In the genomic region with DNA sequence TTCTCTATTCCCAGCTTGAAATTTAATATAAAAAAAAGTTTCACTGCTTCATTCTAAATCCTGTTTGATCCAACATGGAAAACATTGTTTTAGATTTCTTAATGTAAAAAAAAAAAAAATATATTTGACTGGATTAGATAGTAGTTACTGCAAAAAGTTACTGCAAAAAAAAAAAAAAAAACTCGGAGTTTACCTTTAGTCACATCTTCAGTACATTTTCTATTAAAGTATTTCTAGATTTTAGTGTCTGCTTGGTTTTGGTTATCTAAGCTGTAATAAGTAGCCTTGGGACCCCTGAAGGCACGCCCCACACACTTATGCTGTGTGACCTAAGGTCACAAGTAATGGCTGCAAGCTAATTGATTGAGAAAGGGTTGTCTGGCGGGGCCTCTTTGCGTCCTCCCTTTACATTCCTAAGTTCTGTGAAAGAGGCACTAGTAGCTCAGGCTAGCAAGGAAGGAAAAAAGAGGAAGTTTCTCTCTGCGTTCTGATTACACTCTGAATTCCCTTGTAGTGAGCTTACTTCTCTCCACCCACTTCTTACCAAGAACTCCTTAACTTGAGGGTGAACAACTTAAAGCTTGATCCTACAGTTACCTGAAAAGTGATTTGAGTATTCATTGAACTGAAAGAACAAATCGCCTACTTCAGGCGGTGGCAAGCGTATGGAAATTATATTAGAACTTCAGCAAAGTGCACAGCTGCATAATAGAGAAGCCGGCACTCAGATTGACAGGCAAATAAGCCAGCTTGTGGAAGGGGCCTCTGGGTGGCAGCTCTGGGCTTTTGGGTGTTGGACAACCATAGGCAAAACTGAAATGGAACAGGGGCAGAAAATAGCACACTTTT, we compare ENCODE assay signal across 8 cellular contexts.
DNase-seq lines count a peak whose midpoint lies in the region; ATAC-seq and TF ChIP-seq lines count a peak whose summit lies in the region.

No MANE protein-coding gene starts in this region.

- H3K27me3 Mint-ChIP-seq in Caco-2 (ENCODE audit: insufficient read depth, unreplicated experiment) = no peaks in the 10 kb centered on the region
- peaks cover 6% of the 10 kb centered on the region for H3K27me3 Mint-ChIP-seq in stimulated activated naive CD8-positive, alpha-beta T cell treated with anti-CD3 and anti-CD28 coated beads, Interleukin-15, amount 100 ng/mL, for 72 hours

- DNase-seq in Caco-2 (peak; percentile 57), NCI-H526 (lab: John Stamatoyannopoulos, UW) (peak; percentile 88 to 93), choroid plexus epithelial cell (ENCODE audit: low read depth) (peak; percentile 93), kidney tubule cell (ENCODE audit: low spot score) (peak; percentile 76), spleen (no peak), NCI-H1092 (lab: John Stamatoyannopoulos, UW) (no peak)
- DNase-seq in stimulated activated naive CD8-positive, alpha-beta T cell treated with anti-CD3 and anti-CD28 coated beads, Interleukin-15, amount 100 ng/mL, for 72 hours = peak in 1 of 2 donors; percentile 8

- WGBS in spleen, 5 donors = 8 to 19% (median 15%) methylated on average over 9 of the region's 9 CpGs

- POLR2A ChIA-PET in Caco-2 (lab: Charles Lee) = interaction anchor here (0.6 kb wide), 1 partner anchor 45 kb away, joined by 10 read pairs; no protein-coding TSS in a partner anchor

- H3K4me1 Mint-ChIP-seq in Caco-2 (ENCODE audit: low read depth, unreplicated experiment) = no peaks in the 10 kb centered on the region
- H3K4me1 Mint-ChIP-seq in stimulated activated naive CD8-positive, alpha-beta T cell treated with anti-CD3 and anti-CD28 coated beads, Interleukin-15, amount 100 ng/mL, for 72 hours = no peaks in the 10 kb centered on the region

- BruUV-seq in Caco-2 (replicated peaks; lab: Mats Ljungman, UMichigan) = no TSS peak

- intact Hi-C loops in Caco-2 (cut with micrococcal nuclease; ENCODE audit: unreplicated experiment) (loop anchor here (1.0 to 10.0 kb wide), 3 partner anchors 14 to 136 kb away; no protein-coding TSS in a partner anchor), spleen (cut with DNase I; ENCODE audit: low total_unique reads) (no loop called here)

- H3K36me3 ChIP-seq in Caco-2 (ENCODE audit: control insufficient read depth, insufficient read depth, low read length) (no peaks in the 10 kb centered on the region), spleen (no peaks in the 10 kb centered on the region)

- no peak for TF ChIP-seq POLR2A in spleen (IDR thresholded peaks at IDR 0.05)

- no peaks in the 10 kb centered on the region for H3K9me3 ChIP-seq in Caco-2
- peaks cover 0 to 7% (median 0%) of the 10 kb centered on the region in 8 donors for H3K9me3 ChIP-seq in spleen

- CTCF ChIA-PET in Caco-2 (lab: Charles Lee) = interaction anchor here (0.8 kb wide), 1 partner anchor 136 kb away, joined by 5 read pairs; no protein-coding TSS in a partner anchor

- no peaks in the 10 kb centered on the region for H3K36me3 Mint-ChIP-seq in Caco-2 (ENCODE audit: insufficient read depth, unreplicated experiment)

- H3K4me1 ChIP-seq in Caco-2 (peaks cover 4% of the 10 kb centered on the region; the same call in 1 of the 2 replicates), spleen (peaks cover 0 to 31% (median 7%) of the 10 kb centered on the region in 6 donors)

- no peak overlapping the region for H3K27ac Mint-ChIP-seq in Caco-2 (ENCODE audit: unreplicated experiment)
- H3K27ac Mint-ChIP-seq in stimulated activated naive CD8-positive, alpha-beta T cell treated with anti-CD3 and anti-CD28 coated beads, Interleukin-15, amount 100 ng/mL, for 72 hours = no peak overlapping the region

- H3K4me3 ChIP-seq in Caco-2 (ENCODE audit: low read depth, low read length) (no peak overlapping the region), choroid plexus epithelial cell (ENCODE audit: low read depth, low read length) (peak overlapping the region; percentile 56), spleen (peak overlapping the region in 1 of 8 donors; percentile 5)

- H3K4me3 Mint-ChIP-seq in Caco-2 (ENCODE audit: unreplicated experiment) = peak overlapping the region; percentile 64
- peak overlapping the region in 1 of 2 donors; percentile 19 for H3K4me3 Mint-ChIP-seq in stimulated activated naive CD8-positive, alpha-beta T cell treated with anti-CD3 and anti-CD28 coated beads, Interleukin-15, amount 100 ng/mL, for 72 hours

- no peak overlapping the region for H3K27ac ChIP-seq in spleen

- peak; percentile 69 for ATAC-seq in GM21786 (IDR thresholded peaks at IDR 0.05; ENCODE audit: unreplicated experiment)
- ATAC-seq in stimulated activated naive CD8-positive, alpha-beta T cell treated with anti-CD3 and anti-CD28 coated beads, Interleukin-15, amount 100 ng/mL, for 72 hours = peak; percentile 48

- no peaks in the 10 kb centered on the region for H3K27me3 ChIP-seq in Caco-2 (replicated peaks; ENCODE audit: control insufficient read depth, insufficient read depth, low read length)
- H3K27me3 ChIP-seq in spleen (replicated peaks in 1 of 7) = no peaks in the 10 kb centered on the region

- TF ChIP-seq CTCF in Caco-2 (IDR thresholded peaks at IDR 0.05; ENCODE audit: insufficient read depth in 1 of 2, low read depth in 1 of 2, low read length in 1 of 2, severe bottlenecking in 1 of 2, unreplicated experiment in 1 of 2) = peak in 1 of 2 experiments; percentile 33
- TF ChIP-seq CTCF in choroid plexus epithelial cell (conservative IDR thresholded peaks at IDR 0.05; ENCODE audit: low read depth, low read length) = peak; percentile 64
- no peak for TF ChIP-seq CTCF in spleen (IDR thresholded peaks at IDR 0.05 in 8 of 11, conservative IDR thresholded peaks at IDR 0.05 in 3 of 11)

- H3K9me3 Mint-ChIP-seq in Caco-2 (ENCODE audit: unreplicated experiment) = peaks cover 11% of the 10 kb centered on the region
- H3K9me3 Mint-ChIP-seq in stimulated activated naive CD8-positive, alpha-beta T cell treated with anti-CD3 and anti-CD28 coated beads, Interleukin-15, amount 100 ng/mL, for 72 hours = no peaks in the 10 kb centered on the region

Comparison
In these comparisons a context has a peak if more than half of its experiments do, and no peak if none do; other contexts are left out.
1. DNase-seq: peak in Caco-2 (2 of 2), NCI-H526 (2 of 2), choroid plexus epithelial cell (single experiment) and kidney tubule cell (single experiment); none in spleen (single experiment) and NCI-H1092 (single experiment).